ENCODE assay signal across 9 cellular contexts in genomic region chr1:1032428-1032827, GRCh38. TPM values are rescaled to one million over a fixed set of nuclear protein-coding genes. Genes with fewer than 3 reads are reported as not detected.
DNase-seq lines count a peak whose midpoint lies in the region; ATAC-seq, FAIRE-seq and TF ChIP-seq lines count a peak whose summit lies in the region.
"Had no signal": no experiment of that assay in that cellular context is flagged by ENCODE, and none has a peak within 500 bp of the region (broad histone marks: within the 10 kb centered on the region; RNA-seq: fewer than 3 reads in every experiment).

No MANE protein-coding gene starts in this region.

- no peak overlapping the region for H3K23ac ChIP-seq in IMR-90 (ENCODE audit: low read depth, low read length)

- peaks cover 65% of the 10 kb centered on the region for H4K20me1 ChIP-seq in IMR-90 (ENCODE audit: insufficient read depth, low read length)

- H2AK9ac ChIP-seq in IMR-90 (replicated peaks; ENCODE audit: low read depth, low read length, poor library complexity): peak overlapping the region; percentile 55

- no peak for TF ChIP-seq RAD21 in IMR-90 (IDR thresholded peaks at IDR 0.05; ENCODE audit: low read length)

- no peak for DNase-seq in GM12891 (ENCODE audit: insufficient read length, low spot score)
- DNase-seq in IMR-90: no peak
- peak; percentile 58 to 71 (median 64) for DNase-seq in body of pancreas
- DNase-seq in naive thymus-derived CD4-positive, alpha-beta T cell: no peak
- DNase-seq in hepatic stellate cell (ENCODE audit: low spot score): no peak
- DNase-seq in SKM-1 treated with dmso at 0.1 percent for 144 hours (lab: John Stamatoyannopoulos, UW; ENCODE audit: unreplicated experiment): no peak
- no peak for DNase-seq in lower leg skin (ENCODE audit: low spot score in 2 of 2)

- H2AFZ ChIP-seq in IMR-90 (replicated peaks; ENCODE audit: low read length, poor library complexity): peak overlapping the region; percentile 56

- in situ Hi-C loops in IMR-90 (cut with MboI; ENCODE audit: low sequenced_read_pairs): no loop called here

- no peak overlapping the region for H3K14ac ChIP-seq in IMR-90 (replicated peaks; ENCODE audit: low read depth, low read length)

- peaks cover 13 to 43% of the 10 kb centered on the region in 2 experiments for H3K79me1 ChIP-seq in IMR-90 (ENCODE audit: low read depth in 1 of 2, low read length in 2 of 2)

- intact Hi-C loops in IMR-90 (cut with micrococcal nuclease) (loop anchor here (5.0 kb wide), 1 partner anchor 85 kb away; the partner anchor contains the start of gene C1orf159), body of pancreas (cut with DNase I) (loop anchor here (10.0 kb wide), 1 partner anchor 262 kb away; no protein-coding TSS in a partner anchor), lower leg skin (cut with DNase I; ENCODE audit: low total_unique reads) (no loop called here)
- intact Hi-C loops in naive thymus-derived CD4-positive, alpha-beta T cell (cut with micrococcal nuclease): loop anchor here (2.0 to 5.0 kb wide), 3 partner anchors 240 to 340 kb away; partner anchors contain the start of gene UBE2J2 (in 1 of the 2)

- no peak overlapping the region for H2BK15ac ChIP-seq in IMR-90 (ENCODE audit: low read depth, low read length)

- ATAC-seq in IMR-90 (ENCODE audit: low read depth) (peak; percentile 22), body of pancreas (peak; percentile 65), HG02870 (IDR thresholded peaks at IDR 0.05; ENCODE audit: unreplicated experiment) (no peak)
- no peak for ATAC-seq in naive thymus-derived CD4-positive, alpha-beta T cell

- POLR2A ChIA-PET in IMR-90 (lab: Charles Lee; ENCODE audit: unreplicated experiment): interaction anchor here (0.6 kb wide), 1 partner anchor 33 kb away, joined by 3 read pairs; the partner anchor contains the start of gene HES4
- POLR2A ChIA-PET in naive thymus-derived CD4-positive, alpha-beta T cell (lab: Charles Lee): interaction anchor here (0.7 kb wide), 1 partner anchor 141 kb away, joined by 3 read pairs; the partner anchor contains the start of gene TTLL10

- H2BK20ac ChIP-seq in IMR-90 (ENCODE audit: low read depth, low read length): no peak overlapping the region

- no peak overlapping the region; the same call in 1 of the 2 replicates for H3K4me2 ChIP-seq in IMR-90 (ENCODE audit: low read depth, low read length)

- CTCF ChIA-PET in IMR-90 (lab: Yijun Ruan, JAX): no interaction called here
- CTCF ChIA-PET in naive thymus-derived CD4-positive, alpha-beta T cell (lab: Charles Lee): interaction anchor here (2.2 to 3.6 kb wide), 2 partner anchors 15 to 31 kb away, joined by 9 to 16 read pairs; no protein-coding TSS in a partner anchor

- H4K8ac ChIP-seq in IMR-90 (ENCODE audit: low read depth in 2 of 2, low read length in 2 of 2): no peak overlapping the region

- H3K9ac ChIP-seq in IMR-90 (ENCODE audit: low read depth, low read length): no peak overlapping the region

- TF ChIP-seq CTCF in IMR-90 (conservative IDR thresholded peaks at IDR 0.05; ENCODE audit: low read depth, low read length) (no peak), body of pancreas (IDR thresholded peaks at IDR 0.05) (peak in 4 of 7 experiments; percentile 3 to 43 (median 24)), lower leg skin (IDR thresholded peaks at IDR 0.05) (no peak)

- no peaks in the 10 kb centered on the region for H3K27me3 ChIP-seq in IMR-90 (ENCODE audit: control insufficient read depth, insufficient read depth, low read length)
- H3K27me3 ChIP-seq in body of pancreas: no peaks in the 10 kb centered on the region
- H3K27me3 ChIP-seq in naive thymus-derived CD4-positive, alpha-beta T cell (ENCODE audit: control insufficient read depth in 2 of 2, insufficient read depth in 2 of 2, low read length in 2 of 2): peaks cover 0 to 16% of the 10 kb centered on the region in 2 donors

- H3K4ac ChIP-seq in IMR-90 (ENCODE audit: low read depth, low read length): no peak overlapping the region

- FAIRE-seq in GM12891 (lab: Jason Lieb, UNC): peak; percentile 66

- peaks cover 3 to 21% (median 14%) of the 10 kb centered on the region in 5 donors for H3K27me3 Mint-ChIP-seq in naive thymus-derived CD4-positive, alpha-beta T cell

- H3K4me1 ChIP-seq in IMR-90 (ENCODE audit: control insufficient read depth, insufficient read depth, low read length) (peaks cover 5% of the 10 kb centered on the region; the same call in 1 of the 2 replicates), body of pancreas (peaks cover 35% of the 10 kb centered on the region)
- H3K4me1 ChIP-seq in naive thymus-derived CD4-positive, alpha-beta T cell (ENCODE audit: control insufficient read depth in 2 of 2, insufficient read depth in 2 of 2, low read length in 2 of 2): peaks cover 0 to 5% of the 10 kb centered on the region in 2 donors

- H3K56ac ChIP-seq in IMR-90 (ENCODE audit: extremely low read depth, insufficient read depth, low read length): no peak overlapping the region

- no peak overlapping the region for H4K5ac ChIP-seq in IMR-90 (ENCODE audit: low read depth, low read length)

- peak overlapping the region in 3 of 9 donors; percentile 32 to 51 (median 49) for H3K27ac Mint-ChIP-seq in naive thymus-derived CD4-positive, alpha-beta T cell
- H3K27ac Mint-ChIP-seq: stimulated activated naive CD8-positive, alpha-beta T cell treated with anti-CD3 and anti-CD28 coated beads, Interleukin-15, Interleukin-2, amounts not matched to agents 100 ng/mL and 50 ng/mL, for 24 hours had no signal

- no peak overlapping the region for H2AK5ac ChIP-seq in IMR-90 (ENCODE audit: low read depth, low read length)

- no TSS peak for BruUV-seq in IMR-90 (replicated peaks; lab: Mats Ljungman, UMichigan)

- no peaks in the 10 kb centered on the region for H3K36me3 Mint-ChIP-seq in naive thymus-derived CD4-positive, alpha-beta T cell

- H3K4me3 Mint-ChIP-seq in naive thymus-derived CD4-positive, alpha-beta T cell: peak overlapping the region in 9 of 10 donors; percentile 23 to 76 (median 57)
- H3K4me3 Mint-ChIP-seq: stimulated activated naive CD8-positive, alpha-beta T cell treated with anti-CD3 and anti-CD28 coated beads, Interleukin-15, Interleukin-2, amounts not matched to agents 100 ng/mL and 50 ng/mL, for 24 hours had no signal

- H2BK5ac ChIP-seq in IMR-90 (ENCODE audit: low read depth, low read length, poor library complexity, severe bottlenecking): no peak overlapping the region

- H4K91ac ChIP-seq in IMR-90 (ENCODE audit: insufficient read depth, low read depth, low read length): no peak overlapping the region

- no peaks in the 10 kb centered on the region for H3K9me1 ChIP-seq in IMR-90 (ENCODE audit: insufficient read depth, low read length)

- H3K9me3 Mint-ChIP-seq in naive thymus-derived CD4-positive, alpha-beta T cell: no peaks in the 10 kb centered on the region
- H3K9me3 Mint-ChIP-seq: stimulated activated naive CD8-positive, alpha-beta T cell treated with anti-CD3 and anti-CD28 coated beads, Interleukin-15, Interleukin-2, amounts not matched to agents 100 ng/mL and 50 ng/mL, for 24 hours had no signal

- no peak overlapping the region for H2BK120ac ChIP-seq in IMR-90 (ENCODE audit: low read depth, low read length)

- H3K9me3 ChIP-seq in IMR-90 (ENCODE audit: control insufficient read depth, insufficient read depth, low read length) (no peaks in the 10 kb centered on the region), body of pancreas (no peaks in the 10 kb centered on the region)
- no peaks in the 10 kb centered on the region for H3K9me3 ChIP-seq in naive thymus-derived CD4-positive, alpha-beta T cell (ENCODE audit: control insufficient read depth in 2 of 3, low read length in 3 of 3)

- dilution Hi-C loops in IMR-90 (cut with HindIII; ENCODE audit: low sequenced_read_pairs, unreplicated experiment): no loop called here

- no peak for TF ChIP-seq POLR2A in GM12891 (IDR thresholded peaks at IDR 0.05; ENCODE audit: low read depth, low read length)
- TF ChIP-seq POLR2A in IMR-90 (IDR thresholded peaks at IDR 0.05; ENCODE audit: low read depth, low read length): no peak
- peak in 1 of 3 donors; percentile 15 for TF ChIP-seq POLR2A in body of pancreas (IDR thresholded peaks at IDR 0.05)
- TF ChIP-seq POLR2A in lower leg skin (IDR thresholded peaks at IDR 0.05): no peak

- H3K27ac ChIP-seq in IMR-90 (ENCODE audit: insufficient read depth, low read length) (no peak overlapping the region), body of pancreas (peak overlapping the region in 3 of 4 donors; percentile 8 to 38 (median 23))
- H3K27ac ChIP-seq in naive thymus-derived CD4-positive, alpha-beta T cell (ENCODE audit: low read depth, low read length): no peak overlapping the region

- no peak overlapping the region for H3K18ac ChIP-seq in IMR-90 (ENCODE audit: low read depth, low read length)

- H3K4me1 Mint-ChIP-seq in naive thymus-derived CD4-positive, alpha-beta T cell: peaks cover 0 to 8% (median 6%) of the 10 kb centered on the region in 7 donors

- H3K4me3 ChIP-seq in IMR-90 (ENCODE audit: insufficient read depth, low read depth, low read length) (no peak overlapping the region), body of pancreas (no peak overlapping the region), lower leg skin (ENCODE audit: low read depth, poor library complexity, severe bottlenecking) (no peak overlapping the region)
- no peak overlapping the region for H3K4me3 ChIP-seq in naive thymus-derived CD4-positive, alpha-beta T cell (ENCODE audit: low read length)

- H3K36me3 ChIP-seq in IMR-90 (ENCODE audit: control insufficient read depth, insufficient read depth, low read length) (peaks cover 14% of the 10 kb centered on the region), body of pancreas (replicated peaks in 1 of 2; ENCODE audit: insufficient read depth in 1 of 2, low read depth in 2 of 2) (no peaks in the 10 kb centered on the region)
- H3K36me3 ChIP-seq in naive thymus-derived CD4-positive, alpha-beta T cell (ENCODE audit: control insufficient read depth in 2 of 3, insufficient read depth in 3 of 3, low read length in 3 of 3): no peaks in the 10 kb centered on the region

- 53% methylated on average over 8 of the region's 16 CpGs; no CpG with 5 or more reads in 1 of the 2 experiments for WGBS in IMR-90 (ENCODE audit: extremely low coverage in 2 of 2, insufficient read length in 1 of 2), 2 experiments
- WGBS in body of pancreas, 2 donors: 12 to 15% methylated on average over 4 to 15 of the region's 16 CpGs
- 35 to 38% methylated on average over 15 to 16 of the region's 16 CpGs for WGBS in lower leg skin, 2 donors

RNA-seq across cellular contexts. Expression of gene AGRN, which starts 12.5 kb away (rescaled TPM):
- polyA plus RNA-seq in GM12891 (2012; ENCODE audit: low read depth, missing spikeins): 14.4 TPM
- 8.1 and 11.4 TPM in 2 replicates for total RNA-seq in IMR-90 (2012; rRNA removed)
- polyA plus RNA-seq in IMR-90 (2012; rRNA removed): 115 and 124 TPM in 2 replicates
- 128 and 199 TPM in 2 replicates for polyA plus RNA-seq in IMR-90 (2012; cell fraction: cytosol; rRNA removed)
- 291 and 688 TPM in 2 replicates for polyA plus RNA-seq in IMR-90 (2012; cell fraction: nucleus; rRNA removed; ENCODE audit: low replicate concordance)
- total RNA-seq in body of pancreas: 100 to 1,000 TPM in 1 of 2 donors, 10 to 100 TPM in 1; 85.1 to 241 TPM
- 10 to 100 TPM in 1 of 5 experiments, 1 to 10 TPM in 4; 1.8 to 10.9 (median 4.9) TPM for total RNA-seq in naive thymus-derived CD4-positive, alpha-beta T cell
- 1 to 10 TPM in 1 of 2 donors, under 1 TPM in 1; 0.19 to 1.2 TPM for polyA plus RNA-seq in naive thymus-derived CD4-positive, alpha-beta T cell
- 10 to 100 TPM; 36.9 to 55.8 (median 54.6) TPM for total RNA-seq in lower leg skin

RNA-seq across cellular contexts. Expression of gene ISG15, which starts 19.1 kb away (rescaled TPM):
- 191 TPM for polyA plus RNA-seq in GM12891 (2012; ENCODE audit: low read depth, missing spikeins)
- total RNA-seq in IMR-90 (2012; rRNA removed): 92.2 and 105 TPM in 2 replicates
- 99.1 and 138 TPM in 2 replicates for polyA plus RNA-seq in IMR-90 (2012; rRNA removed)
- 153 and 262 TPM in 2 replicates for polyA plus RNA-seq in IMR-90 (2012; cell fraction: cytosol; rRNA removed)
- polyA plus RNA-seq in IMR-90 (2012; cell fraction: nucleus; rRNA removed; ENCODE audit: low replicate concordance): 50.0 and 115 TPM in 2 replicates
- 10 to 100 TPM in 1 of 2 donors, 1 to 10 TPM in 1; 8.3 to 29.0 TPM for total RNA-seq in body of pancreas
- total RNA-seq in naive thymus-derived CD4-positive, alpha-beta T cell: 100 to 1,000 TPM in 1 of 5 experiments, 10 to 100 TPM in 4; 17.4 to 227 (median 25.4) TPM
- polyA plus RNA-seq in naive thymus-derived CD4-positive, alpha-beta T cell: 100 to 1,000 TPM; 114 to 218 TPM
- 10 to 100 TPM in 1 of 4 donors, 1 to 10 TPM in 3; 3.6 to 12.9 (median 6.0) TPM for total RNA-seq in lower leg skin

RNA-seq across cellular contexts. Expression of gene HES4, which starts 32.5 kb away (rescaled TPM):
- polyA plus RNA-seq in GM12891 (2012; ENCODE audit: low read depth, missing spikeins): 0.45 TPM
- total RNA-seq in IMR-90 (2012; rRNA removed) (1.4 and 3.1 TPM in 2 replicates), body of pancreas (10 to 100 TPM; 44.1 to 97.2 TPM), lower leg skin (10 to 100 TPM; 30.4 to 70.4 (median 40.9) TPM)
- 11.7 and 18.9 TPM in 2 replicates for polyA plus RNA-seq in IMR-90 (2012; rRNA removed)
- polyA plus RNA-seq in IMR-90 (2012; cell fraction: cytosol; rRNA removed): 21.4 and 27.9 TPM in 2 replicates
- polyA plus RNA-seq in IMR-90 (2012; cell fraction: nucleus; rRNA removed; ENCODE audit: low replicate concordance): 217 and 369 TPM in 2 replicates
- 10 to 100 TPM in 2 of 5 experiments, under 1 TPM in 1, not detected in 2; 0.22 to 35.0 (median 18.8) TPM for total RNA-seq in naive thymus-derived CD4-positive, alpha-beta T cell
- 1 to 10 TPM in 1 of 2 donors, under 1 TPM in 1; 0.61 to 1.8 TPM for polyA plus RNA-seq in naive thymus-derived CD4-positive, alpha-beta T cell

RNA-seq across cellular contexts. Expression of gene RNF223, which starts 41.7 kb away (rescaled TPM):
- 0.08 TPM for polyA plus RNA-seq in GM12891 (2012; ENCODE audit: low read depth, missing spikeins)
- total RNA-seq in IMR-90 (2012; rRNA removed) (not detected in 2 replicates), body of pancreas (under 1 TPM in 1 of 2 donors, not detected in 1; 0.26 TPM), lower leg skin (10 to 100 TPM in 2 of 4 donors, 1 to 10 TPM in 2; 9.4 to 19.5 (median 10.5) TPM)
- polyA plus RNA-seq in IMR-90 (2012; rRNA removed): not detected in 2 replicates
- polyA plus RNA-seq in IMR-90 (2012; cell fraction: cytosol; rRNA removed): not detected in 2 replicates
- not detected in 2 replicates for polyA plus RNA-seq in IMR-90 (2012; cell fraction: nucleus; rRNA removed; ENCODE audit: low replicate concordance)
- total RNA-seq in naive thymus-derived CD4-positive, alpha-beta T cell: under 1 TPM in 1 of 5 experiments, not detected in 4; 0.32 TPM
- polyA plus RNA-seq in naive thymus-derived CD4-positive, alpha-beta T cell: not detected

RNA-seq across cellular contexts. Expression of gene PERM1, which starts 50.5 kb away (rescaled TPM):
- polyA plus RNA-seq in GM12891 (2012; ENCODE audit: low read depth, missing spikeins): 0.15 TPM
- total RNA-seq in IMR-90 (2012; rRNA removed) (not detected in 2 replicates), body of pancreas (not detected), lower leg skin (under 1 TPM in 3 of 4 donors, not detected in 1; 0.17 to 0.46 (median 0.29) TPM)
- not detected in 2 replicates for polyA plus RNA-seq in IMR-90 (2012; rRNA removed)
- polyA plus RNA-seq in IMR-90 (2012; cell fraction: cytosol; rRNA removed): not detected in 2 replicates
- polyA plus RNA-seq in IMR-90 (2012; cell fraction: nucleus; rRNA removed; ENCODE audit: low replicate concordance): 0.02 and 0.03 TPM in 2 replicates
- not detected for total RNA-seq in naive thymus-derived CD4-positive, alpha-beta T cell
- polyA plus RNA-seq in naive thymus-derived CD4-positive, alpha-beta T cell: not detected

Comparison
In these comparisons a context has a peak if more than half of its experiments do, and no peak if none do; other contexts are left out.
1. DNase-seq: peak in body of pancreas (4 of 4); none in GM12891 (single experiment), IMR-90 (single experiment), naive thymus-derived CD4-positive, alpha-beta T cell (0 of 9), hepatic stellate cell (single experiment), SKM-1 treated with dmso at 0.1 percent for 144 hours (single experiment) and lower leg skin (0 of 2).
2. ATAC-seq: peak in IMR-90 (single experiment) and body of pancreas (single experiment); none in naive thymus-derived CD4-positive, alpha-beta T cell (single experiment) and HG02870 (single experiment).
3. H3K27ac ChIP-seq: peak in body of pancreas (3 of 4); none in IMR-90 (single experiment) and naive thymus-derived CD4-positive, alpha-beta T cell (single experiment).
4. CTCF ChIP-seq: peak in body of pancreas (4 of 7); none in IMR-90 (single experiment) and lower leg skin (0 of 3).